ENCODE assay signal across 12 cellular contexts in genomic region chr13:44219808-44220544, GRCh38.
DNase-seq lines count a peak whose midpoint lies in the region; ATAC-seq and TF ChIP-seq lines count a peak whose summit lies in the region.
"Had no signal": no experiment of that assay in that cellular context is flagged by ENCODE, and none has a peak within 500 bp of the region (broad histone marks: within the 10 kb centered on the region; RNA-seq: fewer than 3 reads in every experiment).

No MANE protein-coding gene starts in this region.

- no peaks in the 10 kb centered on the region for H3K36me3 ChIP-seq in HEK293 (ENCODE audit: control insufficient read depth in 2 of 2, insufficient read depth in 1 of 2, low read length in 2 of 2)
- H3K36me3 ChIP-seq: neutrophil had no signal

- peaks cover 17% of the 10 kb centered on the region for H3K4me1 ChIP-seq in HEK293 (ENCODE audit: control insufficient read depth, insufficient read depth, low read length)

- CTCF ChIA-PET in HEK293 (lab: Yijun Ruan, JAX) = no interaction called here

- H3K9me3 ChIP-seq in HEK293 (ENCODE audit: control insufficient read depth, insufficient read depth, low read depth, low read length) = no peaks in the 10 kb centered on the region
- H3K9me3 ChIP-seq: neutrophil had no signal

- H3K4me3 ChIP-seq in HEK293 (ENCODE audit: low read depth, low read length) = no peak overlapping the region

- no peak overlapping the region for H3K27ac ChIP-seq in HEK293 (ENCODE audit: extremely low read depth, low read depth, low read length)
- peak overlapping the region; percentile 69 for H3K27ac ChIP-seq in temporal lobe (ENCODE audit: low read depth, low read length)
- H3K27ac ChIP-seq: neutrophil had no signal

- ATAC-seq in HG03469 (IDR thresholded peaks at IDR 0.05; ENCODE audit: unreplicated experiment) = no peak

- TF ChIP-seq CTCF in HEK293 (tag by site-specific recombination; IDR thresholded peaks at IDR 0.05) = no peak

- POLR2A ChIA-PET in HEK293 (lab: Yijun Ruan, JAX) = no interaction called here

- DNase-seq in astrocyte of the hippocampus (ENCODE audit: low read depth, low spot score) = peak; percentile 66
- DNase-seq in kidney glomerular epithelial cell (lab: John Stamatoyannopoulos, UW) = peak; percentile 67
- no peak for DNase-seq in NCI-H2029 treated with DMSO at 0.1 percent for 48 hours (lab: John Stamatoyannopoulos, UW)
- no peak for DNase-seq in NCI-H526 (lab: John Stamatoyannopoulos, UW)
- DNase-seq in occipital lobe (lab: John Stamatoyannopoulos, UW) = no peak
- DNase-seq: central memory CD4-positive, alpha-beta T cell; Kasumi-1; NCI-H82 had no signal

TF ChIP-seq in HEK293, 187 proteins besides CTCF, POLR2A, EP300 and RAD21:
- TF ChIP-seq, protein P1, sequence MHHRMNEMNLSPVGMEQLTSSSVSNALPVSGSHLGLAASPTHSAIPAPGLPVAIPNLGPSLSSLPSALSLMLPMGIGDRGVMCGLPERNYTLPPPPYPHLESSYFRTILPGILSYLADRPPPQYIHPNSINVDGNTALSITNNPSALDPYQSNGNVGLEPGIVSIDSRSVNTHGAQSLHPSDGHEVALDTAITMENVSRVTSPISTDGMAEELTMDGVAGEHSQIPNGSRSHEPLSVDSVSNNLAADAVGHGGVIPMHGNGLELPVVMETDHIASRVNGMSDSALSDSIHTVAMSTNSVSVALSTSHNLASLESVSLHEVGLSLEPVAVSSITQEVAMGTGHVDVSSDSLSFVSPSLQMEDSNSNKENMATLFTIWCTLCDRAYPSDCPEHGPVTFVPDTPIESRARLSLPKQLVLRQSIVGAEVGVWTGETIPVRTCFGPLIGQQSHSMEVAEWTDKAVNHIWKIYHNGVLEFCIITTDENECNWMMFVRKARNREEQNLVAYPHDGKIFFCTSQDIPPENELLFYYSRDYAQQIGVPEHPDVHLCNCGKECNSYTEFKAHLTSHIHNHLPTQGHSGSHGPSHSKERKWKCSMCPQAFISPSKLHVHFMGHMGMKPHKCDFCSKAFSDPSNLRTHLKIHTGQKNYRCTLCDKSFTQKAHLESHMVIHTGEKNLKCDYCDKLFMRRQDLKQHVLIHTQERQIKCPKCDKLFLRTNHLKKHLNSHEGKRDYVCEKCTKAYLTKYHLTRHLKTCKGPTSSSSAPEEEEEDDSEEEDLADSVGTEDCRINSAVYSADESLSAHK (tag by site-specific recombination; IDR thresholded peaks at IDR 0.05) = peak; percentile 43; the same call in 1 of the 2 replicates
- TF ChIP-seq ZNF596 (tag by site-specific recombination; IDR thresholded peaks at IDR 0.05) = no peak
- 0 out of 2 replicates have a peak, but pooled peaks have one; percentile 19 for TF ChIP-seq FEZF1 (tag by site-specific recombination; IDR thresholded peaks at IDR 0.05)
- TF ChIP-seq, protein P2, sequence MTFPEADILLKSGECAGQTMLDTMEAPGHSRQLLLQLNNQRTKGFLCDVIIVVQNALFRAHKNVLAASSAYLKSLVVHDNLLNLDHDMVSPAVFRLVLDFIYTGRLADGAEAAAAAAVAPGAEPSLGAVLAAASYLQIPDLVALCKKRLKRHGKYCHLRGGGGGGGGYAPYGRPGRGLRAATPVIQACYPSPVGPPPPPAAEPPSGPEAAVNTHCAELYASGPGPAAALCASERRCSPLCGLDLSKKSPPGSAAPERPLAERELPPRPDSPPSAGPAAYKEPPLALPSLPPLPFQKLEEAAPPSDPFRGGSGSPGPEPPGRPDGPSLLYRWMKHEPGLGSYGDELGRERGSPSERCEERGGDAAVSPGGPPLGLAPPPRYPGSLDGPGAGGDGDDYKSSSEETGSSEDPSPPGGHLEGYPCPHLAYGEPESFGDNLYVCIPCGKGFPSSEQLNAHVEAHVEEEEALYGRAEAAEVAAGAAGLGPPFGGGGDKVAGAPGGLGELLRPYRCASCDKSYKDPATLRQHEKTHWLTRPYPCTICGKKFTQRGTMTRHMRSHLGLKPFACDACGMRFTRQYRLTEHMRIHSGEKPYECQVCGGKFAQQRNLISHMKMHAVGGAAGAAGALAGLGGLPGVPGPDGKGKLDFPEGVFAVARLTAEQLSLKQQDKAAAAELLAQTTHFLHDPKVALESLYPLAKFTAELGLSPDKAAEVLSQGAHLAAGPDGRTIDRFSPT (tag by site-specific recombination; IDR thresholded peaks at IDR 0.05) = no peak
TF ChIP-seq in HEK293: peak in this region for 2.

Comparison
In these comparisons a context has a peak if more than half of its experiments do, and no peak if none do; other contexts are left out.
1. DNase-seq: peak in astrocyte of the hippocampus (single experiment) and kidney glomerular epithelial cell (single experiment); none in NCI-H2029 treated with DMSO at 0.1 percent for 48 hours (single experiment), NCI-H526 (0 of 2) and occipital lobe (single experiment).